11 cellular contexts compared by ENCODE assay signal in genomic region chr2:230908094-230908594, GRCh38. TPM values are rescaled to one million over a fixed set of nuclear protein-coding genes. Genes with fewer than 3 reads are reported as not detected.
A peak's percentile ranks its signal among the peaks of the same experiment; 100 is the strongest.
DNase-seq lines count a peak whose midpoint lies in the region; ATAC-seq and TF ChIP-seq lines count a peak whose summit lies in the region.
"Had no signal": no experiment of that assay in that cellular context is flagged by ENCODE, and none has a peak within 500 bp of the region (broad histone marks: within the 10 kb centered on the region; RNA-seq: fewer than 3 reads in every experiment).

No MANE protein-coding gene starts in this region.

- H3K27me3 Mint-ChIP-seq in T-helper 17 cell: peaks cover 4% of the 10 kb centered on the region
- no peaks in the 10 kb centered on the region for H3K27me3 Mint-ChIP-seq in CD4-positive, alpha-beta memory T cell

- peaks cover 29% of the 10 kb centered on the region for H3K4me1 Mint-ChIP-seq in T-helper 17 cell
- H3K4me1 Mint-ChIP-seq in CD4-positive, alpha-beta memory T cell: peaks cover 16 to 34% (median 23%) of the 10 kb centered on the region in 4 donors

- H3K9me3 ChIP-seq in T-helper 17 cell (ENCODE audit: control insufficient read depth, low read length, poor library complexity, severe bottlenecking) (no peaks in the 10 kb centered on the region), esophagus muscularis mucosa (no peaks in the 10 kb centered on the region), spleen (no peaks in the 10 kb centered on the region)
- no peaks in the 10 kb centered on the region for H3K9me3 ChIP-seq in CD4-positive, alpha-beta memory T cell (ENCODE audit: control insufficient read depth in 1 of 2, low read length in 2 of 2)
- H3K9me3 ChIP-seq: thoracic aorta had no signal

- no peak for TF ChIP-seq EP300 in esophagus muscularis mucosa (IDR thresholded peaks at IDR 0.05)

- POLR2A ChIA-PET in CD4-positive, alpha-beta memory T cell (lab: Charles Lee; ENCODE audit: partially characterized antibody): interaction anchor here (1.2 kb wide), 1 partner anchor 16 kb away, joined by 3 read pairs; no protein-coding TSS in a partner anchor

- ATAC-seq in activated CD4-positive, CD25-positive, alpha-beta regulatory T cell treated with anti-CD3 and anti-CD28 coated beads, Interleukin-2, amount 50 U/mL, for 24 hours: no peak
- no peak for ATAC-seq in T-helper 17 cell
- no peak for ATAC-seq in HG03520 (IDR thresholded peaks at IDR 0.05; ENCODE audit: unreplicated experiment)

- H3K27me3 ChIP-seq in esophagus muscularis mucosa (no peaks in the 10 kb centered on the region), spleen (replicated peaks in 1 of 7) (no peaks in the 10 kb centered on the region)
- no peaks in the 10 kb centered on the region for H3K27me3 ChIP-seq in CD4-positive, alpha-beta memory T cell (ENCODE audit: insufficient read depth, low read length)

- CTCF ChIA-PET in CD4-positive, alpha-beta memory T cell (lab: Charles Lee; ENCODE audit: partially characterized antibody): interaction anchor here (1.7 to 13.7 kb wide), 2 partner anchors 16 to 78 kb away, joined by 5 to 256 read pairs; no protein-coding TSS in a partner anchor

- H3K27ac Mint-ChIP-seq in T-helper 17 cell: peak overlapping the region; percentile 87
- H3K27ac Mint-ChIP-seq in CD4-positive, alpha-beta memory T cell: peak overlapping the region in 3 of 7 donors; percentile 19 to 88 (median 77)

- H3K4me1 ChIP-seq in esophagus muscularis mucosa (peaks cover 0 to 5% (median 0%) of the 10 kb centered on the region in 4 donors), spleen (peaks cover 0 to 23% (median under 1%) of the 10 kb centered on the region in 6 donors)
- H3K4me1 ChIP-seq in CD4-positive, alpha-beta memory T cell (ENCODE audit: insufficient read depth, low read length): peaks cover 17% of the 10 kb centered on the region

- peaks cover 6% of the 10 kb centered on the region for H3K36me3 Mint-ChIP-seq in T-helper 17 cell (ENCODE audit: low read depth)
- peaks cover 8 to 11% of the 10 kb centered on the region in 2 donors for H3K36me3 Mint-ChIP-seq in CD4-positive, alpha-beta memory T cell

- WGBS in esophagus muscularis mucosa: 69% methylated on average over 6 of the region's 6 CpGs
- 62 to 87% (median 76%) methylated on average over 5 to 6 of the region's 6 CpGs for WGBS in spleen, 5 donors

- no peak for TF ChIP-seq CTCF in esophagus muscularis mucosa (IDR thresholded peaks at IDR 0.05)
- TF ChIP-seq CTCF in spleen (IDR thresholded peaks at IDR 0.05 in 8 of 11, conservative IDR thresholded peaks at IDR 0.05 in 3 of 11): no peak

- no peak overlapping the region for H3K4me3 Mint-ChIP-seq in T-helper 17 cell
- no peak overlapping the region for H3K4me3 Mint-ChIP-seq in CD4-positive, alpha-beta memory T cell

- no peak for TF ChIP-seq POLR2A in esophagus muscularis mucosa (IDR thresholded peaks at IDR 0.05; ENCODE audit: low read depth)
- no peak for TF ChIP-seq POLR2A in spleen (IDR thresholded peaks at IDR 0.05)

- peak overlapping the region in 3 of 4 donors; percentile 7 to 20 (median 18) for H3K27ac ChIP-seq in esophagus muscularis mucosa (replicated peaks in 1 of 4)
- H3K27ac ChIP-seq in spleen: no peak overlapping the region
- H3K27ac ChIP-seq in CD4-positive, alpha-beta memory T cell (ENCODE audit: low read depth, low read length): no peak overlapping the region
- H3K27ac ChIP-seq: thoracic aorta, WERI-Rb-1 had no signal

- H3K9me3 Mint-ChIP-seq in CD4-positive, alpha-beta memory T cell: no peaks in the 10 kb centered on the region

- intact Hi-C loops in esophagus muscularis mucosa (cut with DNase I): no loop called here
- intact Hi-C loops in spleen (cut with DNase I; ENCODE audit: low total_unique reads): no loop called here
- intact Hi-C loops in CD4-positive, alpha-beta memory T cell (cut with micrococcal nuclease): loop anchor here (10.0 kb wide), 1 partner anchor 147 kb away; the partner anchor contains the start of gene PSMD1

- no peaks in the 10 kb centered on the region for H3K36me3 ChIP-seq in esophagus muscularis mucosa
- H3K36me3 ChIP-seq in spleen: peaks cover 0 to 10% (median 0%) of the 10 kb centered on the region in 6 donors
- H3K36me3 ChIP-seq in CD4-positive, alpha-beta memory T cell (ENCODE audit: insufficient read depth, low read length): no peaks in the 10 kb centered on the region
- H3K36me3 ChIP-seq: thoracic aorta, WERI-Rb-1 had no signal

- DNase-seq in activated CD4-positive, CD25-positive, alpha-beta regulatory T cell treated with anti-CD3 and anti-CD28 coated beads, Interleukin-2, amount 50 U/mL, for 72 hours: peak; percentile 22
- DNase-seq in T-helper 17 cell (no peak), esophagus muscularis mucosa (ENCODE audit: extremely low spot score) (no peak), spleen (peak; percentile 67), OCI-M1 (lab: John Stamatoyannopoulos, UW) (no peak)
- DNase-seq in CD4-positive, alpha-beta memory T cell: no peak
- DNase-seq: WERI-Rb-1 had no signal

- H3K4me3 ChIP-seq in esophagus muscularis mucosa (peak overlapping the region; percentile 12 to 43 (median 21)), spleen (no peak overlapping the region)
- H3K4me3 ChIP-seq in CD4-positive, alpha-beta memory T cell (ENCODE audit: low read length in 2 of 2): no peak overlapping the region
- H3K4me3 ChIP-seq: thoracic aorta had no signal

RNA-seq across cellular contexts. Expression of gene GPR55, which starts 16.9 kb away (rescaled TPM):
- 1 to 10 TPM; 3.8 to 8.3 TPM for total RNA-seq in T-helper 17 cell
- total RNA-seq in esophagus muscularis mucosa: under 1 TPM in 2 of 4 donors, not detected in 2; 0.29 to 0.42 TPM
- total RNA-seq in spleen: 1 to 10 TPM; 2.5 to 6.8 (median 5.2) TPM
- polyA plus RNA-seq in spleen: 1 to 10 TPM in 2 of 3 donors, under 1 TPM in 1; 0.86 to 2.0 (median 1.7) TPM
- 1 to 10 TPM; 8.1 to 8.3 TPM for total RNA-seq in CD4-positive, alpha-beta memory T cell
- 1 to 10 TPM in 1 of 2 donors, not detected in 1; 2.4 TPM for polyA plus RNA-seq in CD4-positive, alpha-beta memory T cell
- total RNA-seq: thoracic aorta had no signal
- polyA plus RNA-seq: aorta had no signal

RNA-seq across cellular contexts. Expression of gene ITM2C, which starts 43.4 kb away (rescaled TPM):
- total RNA-seq in T-helper 17 cell: 10 to 100 TPM; 15.3 to 18.6 TPM
- total RNA-seq in esophagus muscularis mucosa: 100 to 1,000 TPM in 2 of 4 donors, 10 to 100 TPM in 2; 84.0 to 145 (median 101) TPM
- 100 to 1,000 TPM in 2 of 7 donors, 10 to 100 TPM in 5; 58.5 to 150 (median 87.6) TPM for total RNA-seq in spleen
- 100 to 1,000 TPM in 2 of 3 donors, 10 to 100 TPM in 1; 97.5 to 148 (median 108) TPM for polyA plus RNA-seq in spleen
- total RNA-seq in CD4-positive, alpha-beta memory T cell: 10 to 100 TPM; 24.1 to 24.3 TPM
- polyA plus RNA-seq in CD4-positive, alpha-beta memory T cell: 10 to 100 TPM; 32.5 to 40.8 TPM

Comparison
In these comparisons a context has a peak if more than half of its experiments do, and no peak if none do; other contexts are left out.
1. DNase-seq: peak in activated CD4-positive, CD25-positive, alpha-beta regulatory T cell treated with anti-CD3 and anti-CD28 coated beads, Interleukin-2, amount 50 U/mL, for 72 hours (single experiment) and spleen (single experiment); none in T-helper 17 cell (0 of 3), esophagus muscularis mucosa (single experiment), OCI-M1 (single experiment) and CD4-positive, alpha-beta memory T cell (0 of 5).
2. H3K27ac ChIP-seq: peak in esophagus muscularis mucosa (3 of 4); none in spleen (0 of 8) and CD4-positive, alpha-beta memory T cell (single experiment).
3. H3K4me3 ChIP-seq: peak in esophagus muscularis mucosa (4 of 4); none in spleen (0 of 8) and CD4-positive, alpha-beta memory T cell (0 of 2).